13 cellular contexts compared by ENCODE assay signal in the genomic region with DNA sequence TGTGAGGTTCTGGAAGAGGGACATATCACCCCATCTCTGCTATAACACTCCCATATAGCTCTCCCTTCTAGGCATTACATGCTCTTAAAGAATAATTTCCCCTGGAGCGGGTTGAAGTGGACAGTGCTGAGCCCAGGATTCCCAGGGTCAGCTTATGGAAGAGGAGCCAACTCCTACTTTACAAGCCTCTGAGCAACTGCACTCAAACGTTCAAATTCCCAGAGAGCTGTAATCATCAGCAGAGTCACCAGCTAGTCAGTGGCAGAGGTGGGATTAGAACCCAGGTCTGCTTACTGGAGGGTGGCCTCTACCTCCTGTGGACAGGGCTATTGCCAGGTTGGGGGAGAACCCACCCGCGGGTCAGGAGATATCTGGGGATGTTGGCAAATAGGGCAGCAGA. TPM values are rescaled to one million over a fixed set of nuclear protein-coding genes. Genes with fewer than 3 reads are reported as not detected.
A peak's percentile ranks its signal among the peaks of the same experiment; 100 is the strongest.
DNase-seq lines count a peak whose midpoint lies in the region; ATAC-seq and TF ChIP-seq lines count a peak whose summit lies in the region.
"Had no signal": no experiment of that assay in that cellular context is flagged by ENCODE, and none has a peak within 500 bp of the region (broad histone marks: within the 10 kb centered on the region; RNA-seq: fewer than 3 reads in every experiment).

No MANE protein-coding gene starts in this region.

- H3K9me3 ChIP-seq in cardiac muscle cell (ENCODE audit: low read depth), result no peaks in the 10 kb centered on the region
- no peaks in the 10 kb centered on the region for H3K9me3 ChIP-seq in endodermal cell (ENCODE audit: control insufficient read depth, low read length)
- no peaks in the 10 kb centered on the region for H3K9me3 ChIP-seq in vagina

- H3K4me1 ChIP-seq in cardiac muscle cell (ENCODE audit: low read depth), result peaks cover 25% of the 10 kb centered on the region
- H3K4me1 ChIP-seq in endodermal cell (ENCODE audit: control insufficient read depth, insufficient read depth, low read length), result no peaks in the 10 kb centered on the region
- H3K4me1 ChIP-seq in vagina, result peaks cover 24% of the 10 kb centered on the region

- H3K4me3 Mint-ChIP-seq in endodermal cell (peak overlapping the region; percentile 56), nephron (peak overlapping the region; percentile 66 to 85 (median 84))
- H3K4me3 Mint-ChIP-seq: CD4-positive, alpha-beta T cell had no signal

- H3K4me1 Mint-ChIP-seq in endodermal cell, result peaks cover 23% of the 10 kb centered on the region
- H3K4me1 Mint-ChIP-seq in nephron, result peaks cover 51% of the 10 kb centered on the region

- ATAC-seq in GM18519 (IDR thresholded peaks at IDR 0.05; ENCODE audit: low FRiP score, unreplicated experiment), result no peak
- ATAC-seq: T-helper 17 cell had no signal

- H3K27me3 ChIP-seq in cardiac muscle cell, result no peaks in the 10 kb centered on the region
- peaks cover 24% of the 10 kb centered on the region for H3K27me3 ChIP-seq in endodermal cell (ENCODE audit: control insufficient read depth, insufficient read depth, low read length, poor library complexity, severe bottlenecking)
- H3K27me3 ChIP-seq in vagina, result no peaks in the 10 kb centered on the region

- H3K4me3 ChIP-seq in cardiac muscle cell (peak overlapping the region; percentile 92), endodermal cell (ENCODE audit: low read length) (peak overlapping the region; percentile 81), vagina (peak overlapping the region; percentile 69 to 75)

- DNase-seq in cardiac muscle cell (ENCODE audit: low read depth in 1 of 2, low spot score in 1 of 2) (no peak), cardiac septum (ENCODE audit: low spot score) (no peak), endodermal cell (no peak), vagina (ENCODE audit: extremely low spot score in 2 of 2) (no peak), NOMO-1 (lab: John Stamatoyannopoulos, UW; ENCODE audit: unreplicated experiment in 2 of 2) (no peak), glomerular visceral epithelial cell (ENCODE audit: extremely low spot score) (no peak)
- DNase-seq: activated effector memory CD4-positive, alpha-beta T cell treated with anti-CD3 and anti-CD28 coated beads, Interleukin-2, amount 50 U/mL, for 16 hours; CD4-positive, alpha-beta T cell; NCI-H2227 treated with DMSO at 0.1 percent for 48 hours; stimulated activated CD4-positive, alpha-beta T cell treated with anti-CD3 and anti-CD28 coated beads, Interleukin-4, amount 100 ng/mL, for 24 hours; T-helper 17 cell had no signal

- H3K36me3 Mint-ChIP-seq in endodermal cell (ENCODE audit: low read depth) (no peaks in the 10 kb centered on the region), nephron (ENCODE audit: low read depth) (no peaks in the 10 kb centered on the region)

- no peaks in the 10 kb centered on the region for H3K36me3 ChIP-seq in cardiac muscle cell
- no peaks in the 10 kb centered on the region for H3K36me3 ChIP-seq in endodermal cell (ENCODE audit: control insufficient read depth, insufficient read depth, low read length)
- no peaks in the 10 kb centered on the region for H3K36me3 ChIP-seq in vagina

- no peaks in the 10 kb centered on the region for H3K9me3 Mint-ChIP-seq in endodermal cell
- H3K9me3 Mint-ChIP-seq in nephron, result no peaks in the 10 kb centered on the region
- H3K9me3 Mint-ChIP-seq: CD4-positive, alpha-beta T cell had no signal

- TF ChIP-seq CTCF in cardiac muscle cell (IDR thresholded peaks at IDR 0.05; ENCODE audit: low read depth, low read length) (no peak), endodermal cell (conservative IDR thresholded peaks at IDR 0.05) (no peak), nephron (IDR thresholded peaks at IDR 0.05; ENCODE audit: unreplicated experiment in 3 of 3) (no peak), vagina (IDR thresholded peaks at IDR 0.05) (no peak)

- no peak overlapping the region for H3K27ac ChIP-seq in cardiac muscle cell
- H3K27ac ChIP-seq in endodermal cell (ENCODE audit: low read depth, low read length), result no peak overlapping the region
- peak overlapping the region; percentile 88 for H3K27ac ChIP-seq in vagina

- H3K9ac ChIP-seq in endodermal cell (ENCODE audit: extremely low read depth, low read length, poor library complexity, severe bottlenecking), result no peak overlapping the region

- TF ChIP-seq POLR2A in vagina (IDR thresholded peaks at IDR 0.05), result no peak

- H3K27me3 Mint-ChIP-seq in endodermal cell (ENCODE audit: insufficient read depth) (peaks cover 31% of the 10 kb centered on the region), nephron (ENCODE audit: low read depth) (peaks cover 30% of the 10 kb centered on the region)

- WGBS in endodermal cell (ENCODE audit: insufficient coverage in 1 of 2, insufficient read length in 1 of 2), 2 experiments, result 75 to 93% methylated on average over 3 to 4 of the region's 4 CpGs

- intact Hi-C loops in cardiac septum (cut with DNase I), result loop anchor here (5.0 kb wide), 2 partner anchors 35 to 145 kb away; no protein-coding TSS in a partner anchor
- intact Hi-C loops in vagina (cut with DNase I), result loop anchor here (10.0 kb wide), 1 partner anchor 88 kb away; no protein-coding TSS in a partner anchor

- H3K27ac Mint-ChIP-seq in endodermal cell (no peak overlapping the region), nephron (peak overlapping the region; percentile 28 to 58 (median 41))
- H3K27ac Mint-ChIP-seq: CD4-positive, alpha-beta T cell; T-helper 17 cell had no signal

RNA-seq across cellular contexts. Expression of a gene that starts 1.4 kb away (rescaled TPM):
- total RNA-seq in cardiac muscle cell, result 32.7 and 55.8 TPM in 2 replicates
- polyA plus RNA-seq in cardiac muscle cell, result 4.6 and 7.6 TPM in 2 replicates
- 19.7 TPM for total RNA-seq in cardiac septum
- 1 to 10 TPM; 4.9 to 6.3 TPM for total RNA-seq in endodermal cell
- 10.1 TPM for polyA plus RNA-seq in endodermal cell (2013, experiment 1 of 2)
- polyA plus RNA-seq in endodermal cell (2013, experiment 2 of 2), result 11.1 TPM
- 30.9 TPM for total RNA-seq in vagina
